24 cellular contexts compared by ENCODE assay signal in genomic region chr5:95873351-95873750, GRCh38.
"Had no signal": no experiment of that assay in that cellular context is flagged by ENCODE, and none has a peak within 500 bp of the region (broad histone marks: within the 10 kb centered on the region; RNA-seq: fewer than 3 reads in every experiment).

No MANE protein-coding gene starts in this region.

- DNase-seq: activated CD4-positive, alpha-beta memory T cell treated with anti-CD3 and anti-CD28 coated beads for 36 hours; activated CD4-positive, alpha-beta T cell treated with anti-CD3 and anti-CD28 coated beads, Interleukin-2, amount 10 ng/mL, durations not matched to agents 24 days and 14 days; activated CD4-positive, CD25-positive, alpha-beta regulatory T cell treated with anti-CD3 and anti-CD28 coated beads, Interleukin-2, amount 50 U/mL, for 72 hours; activated CD8-positive, alpha-beta memory T cell treated with anti-CD3 and anti-CD28 coated beads for 24 hours; activated naive CD4-positive, alpha-beta T cell treated with anti-CD3 and anti-CD28 coated beads, Interleukin-2, amount 50 U/mL, for 16 hours; activated naive CD8-positive, alpha-beta T cell treated with anti-CD3 and anti-CD28 coated beads, Interleukin-2, amount 50 U/mL, for 24 hours; activated T-cell treated with anti-CD3 and anti-CD28 coated beads, Interleukin-2, amount 50 U/mL, for 72 hours; amniotic stem cell; body of pancreas; Karpas-422; NCI-H1105 treated with DMSO at 0.1 percent for 48 hours; NCI-H1436 treated with DMSO at 0.1 percent for 48 hours; NCI-H187; NCI-H2081; NCI-H446; NCI-H524; SHP77; SW 1271 had no signal

- H3K27me3 Mint-ChIP-seq: activated CD4-positive, alpha-beta memory T cell treated with anti-CD3 and anti-CD28 coated beads for 36 hours; activated CD4-positive, alpha-beta T cell treated with anti-CD3 and anti-CD28 coated beads, Interleukin-2, amount 10 ng/mL, durations not matched to agents 24 days and 14 days; activated naive CD8-positive, alpha-beta T cell treated with anti-CD3 and anti-CD28 coated beads, Interleukin-2, amount 50 U/mL, for 24 hours had no signal

- H3K36me3 Mint-ChIP-seq: activated CD4-positive, alpha-beta memory T cell treated with anti-CD3 and anti-CD28 coated beads for 36 hours; WTC11 had no signal

- H3K36me3 ChIP-seq: ascending aorta, Peyer's patch, SJSA1 had no signal

- H3K27me3 ChIP-seq: ascending aorta, body of pancreas, Peyer's patch, SJSA1 had no signal

- H3K4me3 Mint-ChIP-seq: activated CD4-positive, alpha-beta memory T cell treated with anti-CD3 and anti-CD28 coated beads for 36 hours; activated CD4-positive, alpha-beta T cell treated with anti-CD3 and anti-CD28 coated beads, Interleukin-2, amount 10 ng/mL, durations not matched to agents 24 days and 14 days; activated naive CD8-positive, alpha-beta T cell treated with anti-CD3 and anti-CD28 coated beads, Interleukin-2, amount 50 U/mL, for 24 hours; activated T-cell treated with anti-CD3 and anti-CD28 coated beads, Interleukin-2, amount 50 U/mL, for 72 hours; central memory CD8-positive, alpha-beta T cell; WTC11 had no signal

- H3K4me3 ChIP-seq: ascending aorta, body of pancreas, Peyer's patch, SJSA1 had no signal

- H3K27ac Mint-ChIP-seq: activated CD4-positive, alpha-beta memory T cell treated with anti-CD3 and anti-CD28 coated beads for 36 hours; activated CD4-positive, alpha-beta T cell treated with anti-CD3 and anti-CD28 coated beads, Interleukin-2, amount 10 ng/mL, durations not matched to agents 24 days and 14 days; activated T-cell treated with anti-CD3 and anti-CD28 coated beads, Interleukin-2, amount 50 U/mL, for 72 hours; WTC11 had no signal

- H3K9me3 ChIP-seq: ascending aorta, body of pancreas, Peyer's patch, SJSA1 had no signal

- H3K4me1 ChIP-seq: SJSA1 had no signal

- H3K27ac ChIP-seq: ascending aorta, body of pancreas, Peyer's patch, SJSA1 had no signal

- ATAC-seq: activated naive CD8-positive, alpha-beta T cell treated with anti-CD3 and anti-CD28 coated beads, Interleukin-2, amount 50 U/mL, for 24 hours; activated T-cell treated with anti-CD3 and anti-CD28 coated beads, Interleukin-2, amount 50 U/mL, for 72 hours; SK-N-SH treated with all-trans-retinoic acid at 6 μM for 48 hours; WTC11 had no signal

- H3K9me3 Mint-ChIP-seq: activated CD4-positive, alpha-beta memory T cell treated with anti-CD3 and anti-CD28 coated beads for 36 hours; activated CD4-positive, alpha-beta T cell treated with anti-CD3 and anti-CD28 coated beads, Interleukin-2, amount 10 ng/mL, durations not matched to agents 24 days and 14 days; activated T-cell treated with anti-CD3 and anti-CD28 coated beads, Interleukin-2, amount 50 U/mL, for 72 hours; central memory CD8-positive, alpha-beta T cell had no signal
